8 cellular contexts compared by ENCODE assay signal in the genomic region with DNA sequence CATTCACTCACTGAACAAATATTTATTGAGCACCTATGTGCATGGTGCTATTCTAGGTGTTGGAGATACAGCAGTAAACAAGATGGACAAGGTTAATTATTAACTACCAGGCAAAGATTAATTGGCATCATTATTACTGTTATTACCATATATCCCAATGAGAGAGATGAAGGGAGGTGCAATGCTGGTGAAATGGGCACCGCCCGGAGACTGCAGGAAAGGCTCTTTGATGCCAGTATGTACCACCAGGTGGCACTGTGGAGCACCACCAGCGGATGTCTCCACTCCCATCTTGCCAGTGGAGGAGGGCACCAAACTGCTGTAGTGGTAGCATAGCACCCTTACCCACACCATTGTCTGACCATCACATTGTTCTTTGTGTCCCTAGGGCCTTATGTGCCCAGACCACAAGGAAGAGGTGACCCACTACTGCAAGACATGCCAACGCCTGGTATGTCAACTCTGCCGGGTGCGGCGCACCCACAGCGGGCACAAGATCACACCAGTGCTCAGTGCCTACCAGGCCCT. TPM values are rescaled to one million over a fixed set of nuclear protein-coding genes. Genes with fewer than 3 reads are reported as not detected.
DNase-seq lines count a peak whose midpoint lies in the region; ATAC-seq and TF ChIP-seq lines count a peak whose summit lies in the region.

No MANE protein-coding gene starts in this region.

- no peaks in the 10 kb centered on the region for H3K27me3 ChIP-seq in KMS-11 (ENCODE audit: insufficient read depth, low read depth)

- peak; percentile 100 for TF ChIP-seq CTCF in KMS-11 (conservative IDR thresholded peaks at IDR 0.05; ENCODE audit: low read depth, low read length)

- H3K79me2 ChIP-seq in KMS-11 (ENCODE audit: insufficient read depth, low read depth) = peaks cover 14% of the 10 kb centered on the region

- H2AFZ ChIP-seq in KMS-11 (ENCODE audit: low read depth) = no peak overlapping the region

- no peaks in the 10 kb centered on the region for H4K20me1 ChIP-seq in KMS-11 (ENCODE audit: insufficient read depth)

- H3K4me2 ChIP-seq in KMS-11 = no peak overlapping the region; the same call in 1 of the 2 replicates

- no peak overlapping the region for H3K9ac ChIP-seq in KMS-11

- H3K4me3 ChIP-seq in KMS-11 (IDR thresholded peaks at IDR 0.05; ENCODE audit: insufficient read depth, low read depth, low read length) = no peak overlapping the region

- no peak overlapping the region for H3K27ac ChIP-seq in KMS-11

- ATAC-seq in GM19397 (IDR thresholded peaks at IDR 0.05; ENCODE audit: unreplicated experiment) = no peak

- H3K4me1 ChIP-seq in KMS-11 (ENCODE audit: low read depth, poor library complexity, severe bottlenecking) = peaks cover 40% of the 10 kb centered on the region

- DNase-seq in DMS 273 (lab: John Stamatoyannopoulos, UW; ENCODE audit: unreplicated experiment) (peak; percentile 92), OCI-M1 (lab: John Stamatoyannopoulos, UW) (peak; percentile 90), epidermal melanocyte (ENCODE audit: insufficient read length, low spot score) (peak; percentile 99), mucosa of gallbladder (ENCODE audit: low spot score) (peak; percentile 89)
- DNase-seq in activated CD8-positive, alpha-beta memory T cell treated with anti-CD3 and anti-CD28 coated beads, Interleukin-2, amount 50 U/mL, for 4 hours = peak; percentile 86
- DNase-seq in stimulated activated CD8-positive, alpha-beta memory T cell treated with anti-CD3 and anti-CD28 coated beads, Interleukin-7, amount 100 ng/mL, for 48 hours (ENCODE audit: extremely low read depth in 1 of 2, low read depth in 1 of 2) = peak; percentile 63 to 75

- H3K36me3 ChIP-seq in KMS-11 (ENCODE audit: insufficient read depth) = no peaks in the 10 kb centered on the region

RNA-seq across cellular contexts. Expression of a gene that starts 3.0 kb away (rescaled TPM):
- total RNA-seq in mucosa of gallbladder = 0.83 TPM

RNA-seq across cellular contexts. Expression of a gene that starts 3.5 kb away (rescaled TPM):
- total RNA-seq in mucosa of gallbladder = 158 TPM

RNA-seq across cellular contexts. Expression of a gene that starts 31.1 kb away (rescaled TPM):
- 43.1 TPM for total RNA-seq in mucosa of gallbladder

RNA-seq across cellular contexts. Expression of a gene that starts 31.9 kb away (rescaled TPM):
- total RNA-seq in mucosa of gallbladder = 31.3 TPM

RNA-seq across cellular contexts. Expression of a gene that starts 36.3 kb away (rescaled TPM):
- 130 TPM for total RNA-seq in mucosa of gallbladder
